Comparison of ENCODE assay signal across 21 cellular contexts in the genomic region with DNA sequence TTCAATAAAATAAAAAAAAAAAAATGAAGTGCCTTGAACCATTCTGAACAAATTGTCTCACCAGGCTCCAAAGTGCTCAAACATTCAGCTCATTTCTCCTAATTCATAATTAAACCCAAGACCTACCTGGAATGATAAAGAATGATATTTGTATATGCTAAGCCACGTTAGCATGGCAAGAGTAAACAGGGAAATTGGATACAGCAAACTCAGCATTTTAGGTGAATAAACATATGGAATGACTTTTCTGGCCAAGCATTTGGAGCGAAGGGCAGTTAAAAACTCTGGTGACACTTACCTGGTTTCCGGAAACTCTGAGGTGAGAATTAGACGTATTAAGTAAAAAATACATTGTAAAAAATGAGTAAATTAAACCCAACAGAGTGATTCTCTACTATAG.
A peak's percentile ranks its signal among the peaks of the same experiment; 100 is the strongest.
DNase-seq lines count a peak whose midpoint lies in the region; ATAC-seq, FAIRE-seq and TF ChIP-seq lines count a peak whose summit lies in the region.
"Had no signal": no experiment of that assay in that cellular context is flagged by ENCODE, and none has a peak within 500 bp of the region (broad histone marks: within the 10 kb centered on the region; RNA-seq: fewer than 3 reads in every experiment).

No MANE protein-coding gene starts in this region.

- no peaks in the 10 kb centered on the region for H3K27me3 ChIP-seq in HepG2 (ENCODE audit: control insufficient read depth in 1 of 2, insufficient read depth in 2 of 2, low read length in 2 of 2)
- H3K27me3 ChIP-seq in right lobe of liver: no peaks in the 10 kb centered on the region
- no peaks in the 10 kb centered on the region for H3K27me3 ChIP-seq in IMR-90 (ENCODE audit: control insufficient read depth, insufficient read depth, low read length)
- no peaks in the 10 kb centered on the region for H3K27me3 ChIP-seq in K562 (ENCODE audit: control insufficient read depth in 2 of 2, insufficient read depth in 2 of 2, low read length in 2 of 2)
- H3K27me3 ChIP-seq: BLaER1 treated with 17β-estradiol and CSF1 and Interleukin-3, amounts not matched to agents 10 nM and 100 nM had no signal

- H3K36me3 ChIP-seq in HepG2 (replicated peaks in 1 of 2; ENCODE audit: control insufficient read depth in 1 of 2, insufficient read depth in 2 of 2, low read length in 2 of 2): no peaks in the 10 kb centered on the region
- no peaks in the 10 kb centered on the region for H3K36me3 ChIP-seq in right lobe of liver
- H3K36me3 ChIP-seq in IMR-90 (ENCODE audit: control insufficient read depth, insufficient read depth, low read length): no peaks in the 10 kb centered on the region
- no peaks in the 10 kb centered on the region for H3K36me3 ChIP-seq in K562 (ENCODE audit: control insufficient read depth, insufficient read depth, low read length)
- H3K36me3 ChIP-seq: BLaER1 treated with 17β-estradiol and CSF1 and Interleukin-3, amounts not matched to agents 10 nM and 100 nM had no signal

- H2AFZ ChIP-seq in HepG2 (ENCODE audit: low read length) (no peak overlapping the region), IMR-90 (replicated peaks; ENCODE audit: low read length, poor library complexity) (no peak overlapping the region), K562 (ENCODE audit: low read depth, low read length) (peak overlapping the region; percentile 56)

- no peak overlapping the region for H2BK15ac ChIP-seq in IMR-90 (ENCODE audit: low read depth, low read length)

- H2BK5ac ChIP-seq in IMR-90 (ENCODE audit: low read depth, low read length, poor library complexity, severe bottlenecking): no peak overlapping the region

- FAIRE-seq in HepG2 (lab: Jason Lieb, UNC): no peak
- no peak for FAIRE-seq in K562 (lab: Jason Lieb, UNC)
- FAIRE-seq: A204.1, D721Med, G401.6, GM12891, GM19239 had no signal

- H3K79me2 ChIP-seq in HepG2 (ENCODE audit: insufficient read depth, low read length) (no peaks in the 10 kb centered on the region), K562 (ENCODE audit: control insufficient read depth, insufficient read depth, low read length) (no peaks in the 10 kb centered on the region)

- CTCF ChIA-PET in HepG2 (lab: Yijun Ruan, JAX; ENCODE audit: low intra/inter-chr PET ratio, low total read pairs) (no interaction called here), IMR-90 (lab: Yijun Ruan, JAX) (no interaction called here), K562 (lab: Yijun Ruan, JAX; ENCODE audit: low intra/inter-chr PET ratio) (no interaction called here)

- no peak for TF ChIP-seq EP300 in HepG2 (IDR thresholded peaks at IDR 0.05; ENCODE audit: low read depth in 2 of 2, low read length in 2 of 2)
- TF ChIP-seq EP300 in HepG2 (CRISPR knock-in tag; IDR thresholded peaks at IDR 0.05; ENCODE audit: borderline replicate concordance): no peak
- no peak for TF ChIP-seq EP300 in K562 (IDR thresholded peaks at IDR 0.05; ENCODE audit: low read length)

- H4K91ac ChIP-seq in IMR-90 (ENCODE audit: insufficient read depth, low read depth, low read length): no peak overlapping the region

- POLR2A ChIA-PET in HepG2 (lab: Yijun Ruan, JAX): no interaction called here
- POLR2A ChIA-PET in IMR-90 (lab: Charles Lee; ENCODE audit: unreplicated experiment): no interaction called here
- POLR2A ChIA-PET in K562 (lab: Yijun Ruan, JAX): no interaction called here

- TF ChIP-seq POLR2A in HepG2 (IDR thresholded peaks at IDR 0.05; ENCODE audit: insufficient read depth in 1 of 2, low read depth in 2 of 2, low read length in 2 of 2): no peak
- no peak for TF ChIP-seq POLR2A in right lobe of liver (IDR thresholded peaks at IDR 0.05)
- no peak for TF ChIP-seq POLR2A in IMR-90 (IDR thresholded peaks at IDR 0.05; ENCODE audit: low read depth, low read length)
- TF ChIP-seq POLR2A in K562 (conservative IDR thresholded peaks at IDR 0.05): no peak

- no peak for TF ChIP-seq RAD21 in HepG2 (CRISPR knock-in tag; IDR thresholded peaks at IDR 0.05)
- no peak for TF ChIP-seq RAD21 in IMR-90 (IDR thresholded peaks at IDR 0.05; ENCODE audit: low read length)
- TF ChIP-seq RAD21 in K562 (CRISPR knock-in tag; conservative IDR thresholded peaks at IDR 0.05 in 1 of 2, IDR thresholded peaks at IDR 0.05 in 1 of 2): no peak

- ATAC-seq in HepG2: no peak
- ATAC-seq in right lobe of liver: no peak
- no peak for ATAC-seq in IMR-90 (ENCODE audit: low read depth)
- no peak for ATAC-seq in K562
- ATAC-seq: CD8-positive, alpha-beta T cell had no signal

- H3K4me3 ChIP-seq in HepG2 (replicated peaks in 1 of 3; ENCODE audit: insufficient read depth in 1 of 3, low read depth in 2 of 3, low read length in 3 of 3): no peak overlapping the region
- H3K4me3 ChIP-seq in right lobe of liver: no peak overlapping the region
- H3K4me3 ChIP-seq in IMR-90 (ENCODE audit: insufficient read depth, low read depth, low read length): no peak overlapping the region
- no peak overlapping the region for H3K4me3 ChIP-seq in K562
- H3K4me3 ChIP-seq: BLaER1 treated with 17β-estradiol and CSF1 and Interleukin-3, amounts not matched to agents 10 nM and 100 nM had no signal

- BruUV-seq in HepG2 (replicated peaks; lab: Mats Ljungman, UMichigan): no TSS peak
- no TSS peak for BruUV-seq in IMR-90 (replicated peaks; lab: Mats Ljungman, UMichigan)
- BruUV-seq in K562 (replicated peaks; lab: Mats Ljungman, UMichigan): no TSS peak

- H3K9me3 ChIP-seq in HepG2 (ENCODE audit: low read length) (no peaks in the 10 kb centered on the region; the same call in 1 of the 2 replicates), right lobe of liver (no peaks in the 10 kb centered on the region), IMR-90 (ENCODE audit: control insufficient read depth, insufficient read depth, low read length) (peaks cover 5% of the 10 kb centered on the region), K562 (replicated peaks; ENCODE audit: control insufficient read depth, insufficient read depth, low read depth, low read length) (peaks cover 4% of the 10 kb centered on the region; the same call in 1 of the 2 replicates)
- H3K9me3 ChIP-seq: BLaER1 treated with 17β-estradiol and CSF1 and Interleukin-3, amounts not matched to agents 10 nM and 100 nM; Caco-2 had no signal

- H3K18ac ChIP-seq in IMR-90 (ENCODE audit: low read depth, low read length): no peak overlapping the region

- no peak overlapping the region for H4K5ac ChIP-seq in IMR-90 (ENCODE audit: low read depth, low read length)

- H2AK9ac ChIP-seq in IMR-90 (replicated peaks; ENCODE audit: low read depth, low read length, poor library complexity): no peak overlapping the region

- H3K9ac ChIP-seq in HepG2 (ENCODE audit: insufficient read depth, low read depth, low read length) (no peak overlapping the region), IMR-90 (ENCODE audit: low read depth, low read length) (no peak overlapping the region), K562 (ENCODE audit: insufficient read depth in 1 of 2, low read depth in 2 of 2, low read length in 2 of 2) (no peak overlapping the region)
- H3K9ac ChIP-seq: BLaER1 treated with 17β-estradiol and CSF1 and Interleukin-3, amounts not matched to agents 10 nM and 100 nM had no signal

- no peak overlapping the region for H3K23ac ChIP-seq in IMR-90 (ENCODE audit: low read depth, low read length)

- H3K4me1 ChIP-seq in HepG2 (ENCODE audit: insufficient read depth, low read length) (no peaks in the 10 kb centered on the region), right lobe of liver (no peaks in the 10 kb centered on the region), IMR-90 (ENCODE audit: control insufficient read depth, insufficient read depth, low read length) (no peaks in the 10 kb centered on the region), K562 (replicated peaks in 1 of 2; ENCODE audit: control insufficient read depth in 2 of 2, insufficient read depth in 2 of 2, low read length in 2 of 2) (peaks cover 0 to 24% of the 10 kb centered on the region in 2 experiments; a peak in 3 of 5 replicates)
- H3K4me1 ChIP-seq: BLaER1 treated with 17β-estradiol and CSF1 and Interleukin-3, amounts not matched to agents 10 nM and 100 nM; Caco-2 had no signal

- no peak overlapping the region for H2AK5ac ChIP-seq in IMR-90 (ENCODE audit: low read depth, low read length)

- H3K14ac ChIP-seq in IMR-90 (replicated peaks; ENCODE audit: low read depth, low read length): no peak overlapping the region

- H3K79me1 ChIP-seq in IMR-90 (ENCODE audit: low read depth in 1 of 2, low read length in 2 of 2): no peaks in the 10 kb centered on the region

- dilution Hi-C loops in IMR-90 (cut with HindIII; ENCODE audit: low sequenced_read_pairs, unreplicated experiment): no loop called here

- no peak overlapping the region for H2BK120ac ChIP-seq in IMR-90 (ENCODE audit: low read depth, low read length)

- no peaks in the 10 kb centered on the region for H3K9me1 ChIP-seq in IMR-90 (ENCODE audit: insufficient read depth, low read length)
- H3K9me1 ChIP-seq in K562 (ENCODE audit: control insufficient read depth, insufficient read depth, low read length): no peaks in the 10 kb centered on the region

- in situ Hi-C loops in HepG2 (cut with HindIII; ENCODE audit: extremely low pct_ligation_motif_present, low pct_unique_long_range_greater_than_20kb) (no loop called here), IMR-90 (cut with MboI; ENCODE audit: low sequenced_read_pairs) (no loop called here), K562 (cut with MboI) (no loop called here)

- no peak overlapping the region for H3K4me2 ChIP-seq in HepG2 (ENCODE audit: low read depth, low read length)
- H3K4me2 ChIP-seq in IMR-90 (ENCODE audit: low read depth, low read length): no peak overlapping the region
- no peak overlapping the region for H3K4me2 ChIP-seq in K562 (ENCODE audit: insufficient read depth, low read length)
- H3K4me2 ChIP-seq: BLaER1 treated with 17β-estradiol and CSF1 and Interleukin-3, amounts not matched to agents 10 nM and 100 nM had no signal

- H3K27ac ChIP-seq in HepG2 (ENCODE audit: extremely low read length, insufficient read depth, low read length) (no peak overlapping the region), right lobe of liver (no peak overlapping the region), IMR-90 (ENCODE audit: insufficient read depth, low read length) (no peak overlapping the region), K562 (ENCODE audit: extremely low read depth, low read depth, low read length) (no peak overlapping the region)
- H3K27ac ChIP-seq: BLaER1 treated with 17β-estradiol and CSF1 and Interleukin-3, amounts not matched to agents 10 nM and 100 nM; C4-2B had no signal

- TF ChIP-seq CTCF in HepG2 (CRISPR knock-in tag; IDR thresholded peaks at IDR 0.05) (no peak), right lobe of liver (IDR thresholded peaks at IDR 0.05) (no peak), IMR-90 (conservative IDR thresholded peaks at IDR 0.05; ENCODE audit: low read depth, low read length) (no peak), K562 (IDR thresholded peaks at IDR 0.05 in 2 of 3, conservative IDR thresholded peaks at IDR 0.05 in 1 of 3; ENCODE audit: insufficient read depth in 2 of 3, low read depth in 1 of 3, low read length in 3 of 3) (no peak)

- WGBS in HepG2 (ENCODE audit: low lambda C conversion rate): 15% methylated on average over 4 of the region's 4 CpGs
- WGBS in right lobe of liver (ENCODE audit: insufficient coverage, low coverage, low lambda C conversion rate, missing lambda C conversion rate): 69% methylated on average over 4 of the region's 4 CpGs
- whole genome bisulfite sequencing in IMR-90 (ENCODE audit: extremely low coverage in 2 of 2, insufficient read length in 1 of 2), 2 experiments: 33% methylated on average over 1 of the region's 4 CpGs; no CpG with 5 or more reads in 1 of the 2 experiments
- WGBS in K562 (ENCODE audit: insufficient coverage, low coverage, missing lambda C conversion rate): 49% methylated on average over 4 of the region's 4 CpGs

- H4K20me1 ChIP-seq in HepG2 (ENCODE audit: insufficient read depth, low read length) (no peaks in the 10 kb centered on the region), IMR-90 (ENCODE audit: insufficient read depth, low read length) (no peaks in the 10 kb centered on the region), K562 (replicated peaks; ENCODE audit: control insufficient read depth, insufficient read depth, low read length) (no peaks in the 10 kb centered on the region)
- H4K20me1 ChIP-seq: BLaER1 treated with 17β-estradiol and CSF1 and Interleukin-3, amounts not matched to agents 10 nM and 100 nM had no signal

- no peak overlapping the region for H4K8ac ChIP-seq in IMR-90 (ENCODE audit: low read depth in 2 of 2, low read length in 2 of 2)

- H2BK20ac ChIP-seq in IMR-90 (ENCODE audit: low read depth, low read length): no peak overlapping the region

- intact Hi-C loops in HepG2 (cut with micrococcal nuclease; ENCODE audit: unreplicated experiment) (no loop called here), right lobe of liver (cut with DNase I) (no loop called here), IMR-90 (cut with micrococcal nuclease) (no loop called here), K562 (cut with micrococcal nuclease) (no loop called here), head of caudate nucleus (cut with DNase I) (no loop called here)

- no peak overlapping the region for H3K56ac ChIP-seq in IMR-90 (ENCODE audit: extremely low read depth, insufficient read depth, low read length)

- no peak overlapping the region for H3K4ac ChIP-seq in IMR-90 (ENCODE audit: low read depth, low read length)

- DNase-seq in HepG2 (ENCODE audit: low spot score) (no peak), right lobe of liver (no peak), IMR-90 (no peak), K562 (ENCODE audit: extremely low read depth in 1 of 4, low spot score in 3 of 4) (no peak), OCI-M2 (lab: John Stamatoyannopoulos, UW; ENCODE audit: unreplicated experiment) (no peak), head of caudate nucleus (no peak)
- DNase-seq: 8988T; AML-193; Caco-2; Calu3; CD4-positive, alpha-beta T cell; CD8-positive, alpha-beta T cell; DMS79 treated with DMSO at 0.1 percent for 48 hours; GF-D8 had no signal

Comparison
In these comparisons a context has a peak if more than half of its experiments do, and no peak if none do; other contexts are left out.
1. Of the 241 proteins assayed by ChIP-seq in both HepG2 and K562: peak only in HepG2: none; only in K562: MAFG; in both: MAFF and MAFK; in neither: 238.